In genomic region chr17:76530826-76531500, GRCh38 we compare ENCODE assay signal across 1 cellular context.
TF ChIP-seq lines count a peak whose summit lies in the region.

No MANE protein-coding gene starts in this region.

TF ChIP-seq in H1, 55 proteins besides CTCF, POLR2A, EP300 and RAD21:
- no peak for TF ChIP-seq KDM5A (IDR thresholded peaks at IDR 0.05; ENCODE audit: low read length)
- TF ChIP-seq CBX8 (IDR thresholded peaks at IDR 0.05; ENCODE audit: borderline replicate concordance, low read depth, low read length): no peak
- TF ChIP-seq RXRA (IDR thresholded peaks at IDR 0.05; ENCODE audit: insufficient read depth, low read depth, low read length): no peak
- no peak for TF ChIP-seq PHF8 (conservative IDR thresholded peaks at IDR 0.05; ENCODE audit: low read depth, low read length)
- TF ChIP-seq KDM1A (IDR thresholded peaks at IDR 0.05; ENCODE audit: borderline replicate concordance, low read length): no peak
- no peak for TF ChIP-seq ASH2L (IDR thresholded peaks at IDR 0.05; ENCODE audit: low read length)
- TF ChIP-seq BCL11A (IDR thresholded peaks at IDR 0.05; ENCODE audit: low read depth in 2 of 2, low read length in 2 of 2): no peak
